In the genomic region with DNA sequence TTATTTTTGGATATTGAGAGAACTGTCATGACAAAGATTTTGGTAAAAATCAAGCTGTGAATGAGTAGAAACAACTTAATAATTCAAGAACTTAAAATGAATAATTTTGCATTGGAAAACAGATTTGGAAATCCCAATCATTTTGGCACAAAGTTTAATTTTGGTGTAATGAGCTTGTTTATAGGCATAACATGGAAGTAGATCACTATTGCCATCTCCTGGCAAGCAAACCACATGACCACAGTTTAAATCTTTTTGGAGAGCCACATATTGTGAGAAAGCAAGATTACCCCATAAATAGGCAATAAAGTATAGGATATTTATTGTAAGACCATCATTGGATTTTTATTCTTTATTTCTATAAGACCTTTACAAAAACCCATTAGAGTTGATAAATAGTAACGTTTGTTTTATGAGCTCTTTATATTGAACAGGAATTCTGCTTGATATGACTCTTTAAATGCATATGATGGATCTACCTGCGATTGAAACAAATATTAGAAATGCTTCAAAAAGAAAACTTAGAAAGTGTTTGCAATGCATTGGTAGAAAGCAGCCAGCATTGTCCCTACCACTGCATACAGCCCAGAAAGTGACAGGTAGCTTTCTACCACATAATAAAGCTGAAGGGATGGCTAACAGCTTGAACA, we compare ENCODE assay signal across 9 cellular contexts.
A peak's percentile ranks its signal among the peaks of the same experiment; 100 is the strongest.
DNase-seq lines count a peak whose midpoint lies in the region; ATAC-seq and TF ChIP-seq lines count a peak whose summit lies in the region.
"Had no signal": no experiment of that assay in that cellular context is flagged by ENCODE, and none has a peak within 500 bp of the region (broad histone marks: within the 10 kb centered on the region; RNA-seq: fewer than 3 reads in every experiment).

No MANE protein-coding gene starts in this region.

- H3K27me3 Mint-ChIP-seq in T-cell: no peaks in the 10 kb centered on the region
- H3K27me3 Mint-ChIP-seq in CD14-positive monocyte (ENCODE audit: low read depth in 3 of 3): peaks cover 0 to 2% (median 0%) of the 10 kb centered on the region in 3 donors

- H3K23ac ChIP-seq in mesendoderm (ENCODE audit: low read length): no peak overlapping the region

- DNase-seq in DMS53 (lab: John Stamatoyannopoulos, UW) (peak; percentile 67), HEK293T (ENCODE audit: extremely low spot score) (peak; percentile 31), NCI-H460 (ENCODE audit: extremely low read depth, low read depth) (peak; percentile 32), cardiac fibroblast (ENCODE audit: low read depth in 2 of 2) (peak; percentile 68 to 71), mesendoderm (peak; percentile 46), T-cell (no peak), CD14-positive monocyte (ENCODE audit: low spot score) (no peak)

- H3K27ac ChIP-seq in mesendoderm (ENCODE audit: low read depth, low read length): no peak overlapping the region
- H3K27ac ChIP-seq: neutrophil had no signal

- CTCF ChIA-PET in HEK293T (lab: Yijun Ruan, JAX): interaction anchor here (1.0 to 1.9 kb wide), 2 partner anchors 473 to 1989 kb away, joined by 4 to 5 read pairs; no protein-coding TSS in a partner anchor
- CTCF ChIA-PET in T-cell (lab: Charles Lee): interaction anchor here in 1 of 2 donors (0.5 kb wide), 1 partner anchor 1008 kb away, joined by 5 read pairs; no protein-coding TSS in a partner anchor

- no peak overlapping the region for H3K4ac ChIP-seq in mesendoderm (ENCODE audit: low read depth, low read length)

- H3K36me3 ChIP-seq in mesendoderm (ENCODE audit: control insufficient read depth, insufficient read depth, low read length): no peaks in the 10 kb centered on the region
- H3K36me3 ChIP-seq: neutrophil had no signal

- no peak overlapping the region for H4K8ac ChIP-seq in mesendoderm (ENCODE audit: low read depth, low read length)

- H3K4me3 ChIP-seq in cardiac fibroblast (replicated peaks in 1 of 2; ENCODE audit: low read depth in 2 of 2, low read length in 2 of 2): no peak overlapping the region
- H3K4me3 ChIP-seq in mesendoderm (ENCODE audit: low read length): no peak overlapping the region

- no peak overlapping the region for H3K4me2 ChIP-seq in mesendoderm (ENCODE audit: low read length)

- ATAC-seq in T-cell (replicated peaks in 1 of 4) (no peak), HG03520 (IDR thresholded peaks at IDR 0.05; ENCODE audit: unreplicated experiment) (no peak)

- H3K27me3 ChIP-seq in mesendoderm (ENCODE audit: insufficient read depth, low read length, poor library complexity): no peaks in the 10 kb centered on the region
- H3K27me3 ChIP-seq: neutrophil had no signal

- TF ChIP-seq CTCF in cardiac fibroblast (IDR thresholded peaks at IDR 0.05; ENCODE audit: low read depth, low read length): peak; percentile 60
- TF ChIP-seq CTCF in CD14-positive monocyte (IDR thresholded peaks at IDR 0.05): no peak

- no peaks in the 10 kb centered on the region for H3K79me2 ChIP-seq in mesendoderm (ENCODE audit: control insufficient read depth, insufficient read depth, low read length)

- no peaks in the 10 kb centered on the region for H3K4me1 ChIP-seq in mesendoderm (ENCODE audit: control insufficient read depth, low read depth, low read length)

- H3K36me3 Mint-ChIP-seq in T-cell (no peaks in the 10 kb centered on the region), CD14-positive monocyte (no peaks in the 10 kb centered on the region)

- H3K4me1 Mint-ChIP-seq in T-cell: no peaks in the 10 kb centered on the region
- H3K4me1 Mint-ChIP-seq in CD14-positive monocyte: no peaks in the 10 kb centered on the region

- H3K79me1 ChIP-seq in mesendoderm (ENCODE audit: low read length): no peaks in the 10 kb centered on the region

- no peak overlapping the region for H2BK120ac ChIP-seq in mesendoderm (ENCODE audit: low read depth, low read length)

- H3K56ac ChIP-seq in mesendoderm (ENCODE audit: low read length): no peak overlapping the region

- no peak overlapping the region for H3K9ac ChIP-seq in mesendoderm (ENCODE audit: low read length)

- no peak overlapping the region for H2BK5ac ChIP-seq in mesendoderm (ENCODE audit: low read length)

- H3K27ac Mint-ChIP-seq in T-cell (no peak overlapping the region), CD14-positive monocyte (no peak overlapping the region)

- no peak overlapping the region for H3K18ac ChIP-seq in mesendoderm (ENCODE audit: low read length)

- no peak overlapping the region for H4K5ac ChIP-seq in mesendoderm (ENCODE audit: low read length)

- no peak overlapping the region for H2BK15ac ChIP-seq in mesendoderm (replicated peaks; ENCODE audit: low read depth)

- H3K4me3 Mint-ChIP-seq in T-cell: no peak overlapping the region
- H3K4me3 Mint-ChIP-seq in CD14-positive monocyte: no peak overlapping the region

- no CpG with 5 or more reads among the region's 2 CpGs for WGBS in mesendoderm (ENCODE audit: extremely low coverage, insufficient coverage, low lambda C conversion rate)

- intact Hi-C loops in CD14-positive monocyte (cut with micrococcal nuclease): no loop called here

- H2AK5ac ChIP-seq in mesendoderm (ENCODE audit: low read length): no peak overlapping the region

- POLR2A ChIA-PET in HEK293T (lab: Yijun Ruan, JAX) (no interaction called here), T-cell (lab: Charles Lee) (no interaction called here)

- H3K9me3 Mint-ChIP-seq in T-cell (peaks cover 0 to 4% (median 0%) of the 10 kb centered on the region in 3 donors), CD14-positive monocyte (peaks cover 0 to 2% (median 0%) of the 10 kb centered on the region in 7 donors)

TF ChIP-seq in HEK293T, 16 proteins besides CTCF, POLR2A, EP300 and RAD21:
- no peak for TF ChIP-seq ZNF384 (IDR thresholded peaks at IDR 0.05)

Comparison
In these comparisons a context has a peak if more than half of its experiments do, and no peak if none do; other contexts are left out.
1. DNase-seq: peak in DMS53 (single experiment), HEK293T (single experiment), NCI-H460 (single experiment), cardiac fibroblast (2 of 2) and mesendoderm (single experiment); none in T-cell (0 of 34) and CD14-positive monocyte (single experiment).